Comparison of ENCODE assay signal across 10 cellular contexts in genomic region chr15:62940359-62940754, GRCh38.
DNase-seq lines count a peak whose midpoint lies in the region; ATAC-seq and TF ChIP-seq lines count a peak whose summit lies in the region.
"Had no signal": no experiment of that assay in that cellular context is flagged by ENCODE, and none has a peak within 500 bp of the region (broad histone marks: within the 10 kb centered on the region; RNA-seq: fewer than 3 reads in every experiment).

No MANE protein-coding gene starts in this region.

- H3K4me1 ChIP-seq in Panc1 (ENCODE audit: control insufficient read depth, insufficient read depth, low read length): peaks cover 13% of the 10 kb centered on the region
- H3K4me1 ChIP-seq in muscle layer of colon (ENCODE audit: insufficient read depth, low read length): peaks cover 29% of the 10 kb centered on the region
- peaks cover 7 to 36% (median 23%) of the 10 kb centered on the region in 4 donors for H3K4me1 ChIP-seq in tibial artery

- TF ChIP-seq CTCF in Panc1 (IDR thresholded peaks at IDR 0.05): no peak
- no peak for TF ChIP-seq CTCF in coronary artery (IDR thresholded peaks at IDR 0.05)
- TF ChIP-seq CTCF in tibial artery (IDR thresholded peaks at IDR 0.05): no peak

- CTCF ChIA-PET in Panc1 (lab: Charles Lee): interaction anchor here (0.6 kb wide), 1 partner anchor 11 kb away, joined by 3 read pairs; no protein-coding TSS in a partner anchor

- H3K27me3 ChIP-seq in Panc1 (ENCODE audit: control insufficient read depth, insufficient read depth, low read length): no peaks in the 10 kb centered on the region
- no peaks in the 10 kb centered on the region for H3K27me3 ChIP-seq in muscle layer of colon (ENCODE audit: control insufficient read depth in 1 of 2, insufficient read depth in 2 of 2, low read length in 2 of 2)
- H3K27me3 ChIP-seq in tibial artery: no peaks in the 10 kb centered on the region

- H3K4me3 ChIP-seq in Panc1 (ENCODE audit: low read depth in 2 of 2, low read length in 2 of 2): no peak overlapping the region
- no peak overlapping the region for H3K4me3 ChIP-seq in coronary artery
- peak overlapping the region in 1 of 2 donors; percentile 8 for H3K4me3 ChIP-seq in muscle layer of colon (ENCODE audit: low read depth in 1 of 2, low read length in 2 of 2)
- H3K4me3 ChIP-seq in tibial artery: no peak overlapping the region

- in situ Hi-C loops in Panc1 (cut with HindIII; ENCODE audit: low pct_unique_long_range_greater_than_20kb, low sequenced_read_pairs): no loop called here

- H3K9me3 ChIP-seq in Panc1 (ENCODE audit: control insufficient read depth, insufficient read depth, low read depth, low read length): no peaks in the 10 kb centered on the region
- H3K9me3 ChIP-seq in muscle layer of colon (ENCODE audit: low read length): no peaks in the 10 kb centered on the region
- no peaks in the 10 kb centered on the region for H3K9me3 ChIP-seq in tibial artery

- intact Hi-C loops in Panc1 (cut with micrococcal nuclease; ENCODE audit: unreplicated experiment) (no loop called here), tibial artery (cut with DNase I; ENCODE audit: low total_unique reads) (no loop called here)

- no peak for DNase-seq in Panc1 (ENCODE audit: low read depth, low spot score)
- no peak for DNase-seq in coronary artery (ENCODE audit: low spot score)
- DNase-seq in tibial artery: no peak
- no peak for DNase-seq in NCI-H2227 treated with DMSO at 0.1 percent for 48 hours (lab: John Stamatoyannopoulos, UW)
- DNase-seq: SHP77 treated with DMSO at 0.1 percent for 48 hours had no signal

- POLR2A ChIA-PET in Panc1 (lab: Charles Lee): interaction anchor here (0.6 kb wide), 1 partner anchor 113 kb away, joined by 15 read pairs; no protein-coding TSS in a partner anchor

- ATAC-seq in Panc1: peak; percentile 41
- no peak for ATAC-seq in GM18511 (IDR thresholded peaks at IDR 0.05; ENCODE audit: unreplicated experiment)
- ATAC-seq in HG03175 (IDR thresholded peaks at IDR 0.05; ENCODE audit: unreplicated experiment): no peak
- no peak for ATAC-seq in HG03442 (IDR thresholded peaks at IDR 0.05; ENCODE audit: unreplicated experiment)
- ATAC-seq: WTC11 had no signal

- H3K27ac ChIP-seq in Panc1 (ENCODE audit: low read length): peak overlapping the region; percentile 1
- H3K27ac ChIP-seq in coronary artery: peak overlapping the region; percentile 87 to 97
- H3K27ac ChIP-seq in muscle layer of colon (ENCODE audit: low read depth, low read length): peak overlapping the region; percentile 65
- H3K27ac ChIP-seq in tibial artery: peak overlapping the region; percentile 65 to 83

- BruUV-seq in Panc1 (replicated peaks; lab: Mats Ljungman, UMichigan): no TSS peak

- H3K9ac ChIP-seq in muscle layer of colon (ENCODE audit: low read length): peak overlapping the region; percentile 17

- H3K36me3 ChIP-seq in Panc1 (ENCODE audit: control insufficient read depth, insufficient read depth, low read length) (no peaks in the 10 kb centered on the region), muscle layer of colon (ENCODE audit: insufficient read depth, low read length) (no peaks in the 10 kb centered on the region), tibial artery (no peaks in the 10 kb centered on the region)

Comparison
In these comparisons a context has a peak if more than half of its experiments do, and no peak if none do; other contexts are left out.
1. H3K27ac ChIP-seq: peak in every context shown above with its lines; median percentile 92 in coronary artery; 74 in tibial artery; 65 in muscle layer of colon; 1 in Panc1.